ENCODE assay signal across 21 cellular contexts in the genomic region with DNA sequence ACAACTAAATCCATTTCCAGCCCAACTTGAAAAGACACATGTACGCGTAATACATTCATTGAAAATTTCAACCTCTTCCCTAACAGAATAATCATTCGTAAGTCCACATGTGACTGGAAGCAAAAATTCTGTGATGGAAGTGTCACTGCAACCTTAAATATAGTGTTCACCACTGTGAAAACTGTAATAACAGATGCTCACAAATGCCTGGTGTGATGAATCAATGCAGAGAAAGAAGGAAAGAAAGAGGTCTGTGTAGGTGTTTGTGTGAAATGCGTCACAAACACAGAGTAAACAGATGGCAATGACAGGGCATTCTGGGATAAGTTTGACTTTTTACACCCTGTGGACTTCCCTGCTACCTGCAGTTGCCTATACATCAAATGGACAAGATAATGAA.
"Had no signal": no experiment of that assay in that cellular context is flagged by ENCODE, and none has a peak within 500 bp of the region (broad histone marks: within the 10 kb centered on the region; RNA-seq: fewer than 3 reads in every experiment).

No MANE protein-coding gene starts in this region.

- ATAC-seq: activated T-cell treated with anti-CD3 and anti-CD28 coated beads, Interleukin-2, amount 50 U/mL, for 4 hours; activated T-helper 17 cell treated with anti-CD3 and anti-CD28 coated beads, Interleukin-2, amount 50 U/mL, for 72 hours; Panc1; Right ventricle myocardium inferior had no signal

- DNase-seq: activated B cell treated with CpG ODN at 0.5 μM for 24 hours; activated CD4-positive, alpha-beta memory T cell treated with anti-CD3 and anti-CD28 coated beads for 36 hours; activated CD4-positive, alpha-beta T cell treated with anti-CD3 and anti-CD28 coated beads for 1 hour; activated CD4-positive, alpha-beta T cell treated with anti-CD3 and anti-CD28 coated beads, Interleukin-2, amount 10 ng/mL, durations not matched to agents 24 days and 14 days; activated CD8-positive, alpha-beta memory T cell treated with anti-CD3 and anti-CD28 coated beads for 24 hours; activated gamma-delta T cell; activated naive CD4-positive, alpha-beta T cell treated with anti-CD3 and anti-CD28 coated beads for 36 hours; activated T-cell treated with anti-CD3 and anti-CD28 coated beads, Interleukin-2, amount 50 U/mL, for 4 hours; KG1; NCI-H1048; NCI-H146; NCI-H187 treated with DMSO at 0.1 percent for 48 hours; NCI-H510A; NCI-H526 treated with DMSO at 0.1 percent for 48 hours; NK-92 treated with Interleukin-12 subunit alpha and Interleukin-12 subunit beta, amount 100 ng/mL, for 24 hours; OCI-M1; RPMI8226; SJCRH30 had no signal

- H3K27ac ChIP-seq: SJCRH30 had no signal

- H3K4me3 ChIP-seq: SJCRH30 had no signal

- H3K36me3 ChIP-seq: SJCRH30 had no signal

- H3K9me3 ChIP-seq: SJCRH30 had no signal

- H3K27me3 ChIP-seq: SJCRH30 had no signal
